Comparison of ENCODE assay signal across 11 cellular contexts in genomic region chrX:72554448-72555140, GRCh38. TPM values are rescaled to one million over a fixed set of nuclear protein-coding genes. Genes with fewer than 3 reads are reported as not detected.
DNase-seq lines count a peak whose midpoint lies in the region; ATAC-seq and TF ChIP-seq lines count a peak whose summit lies in the region.
"Had no signal": no experiment of that assay in that cellular context is flagged by ENCODE, and none has a peak within 500 bp of the region (broad histone marks: within the 10 kb centered on the region; RNA-seq: fewer than 3 reads in every experiment).

No MANE protein-coding gene starts in this region.

- intact Hi-C loops in mucosa of descending colon (cut with DNase I, micrococcal nuclease): no loop called here
- intact Hi-C loops in sciatic nerve (cut with DNase I): no loop called here

- peak; percentile 40 for ATAC-seq in mucosa of descending colon
- ATAC-seq in sciatic nerve: no peak
- no peak for ATAC-seq in HG02678 (IDR thresholded peaks at IDR 0.05; ENCODE audit: unreplicated experiment)
- no peak for ATAC-seq in GM21619 (IDR thresholded peaks at IDR 0.05; ENCODE audit: unreplicated experiment)
- ATAC-seq: activated CD8-positive, alpha-beta memory T cell treated with anti-CD3 and anti-CD28 coated beads, Interleukin-2, amount 10 ng/mL, durations not matched to agents 7 days and 5 days had no signal

- DNase-seq in NAMALWA (ENCODE audit: low spot score): peak; percentile 0
- peak; percentile 72 for DNase-seq in astrocyte of the hippocampus (ENCODE audit: low read depth, low spot score)
- peak in 2 of 3 donors; percentile 15 to 26 for DNase-seq in mucosa of descending colon
- no peak for DNase-seq in sciatic nerve (ENCODE audit: low spot score)
- DNase-seq in NCI-H774 (lab: John Stamatoyannopoulos, UW): no peak
- DNase-seq: activated CD8-positive, alpha-beta memory T cell treated with anti-CD3 and anti-CD28 coated beads, Interleukin-2, amount 10 ng/mL, durations not matched to agents 7 days and 5 days; central memory CD4-positive, alpha-beta T cell; NCI-H1092 treated with DMSO at 0.1 percent for 48 hours had no signal

- no peaks in the 10 kb centered on the region for H3K36me3 ChIP-seq in mucosa of descending colon (ENCODE audit: low read depth)

- no peak overlapping the region for H3K4me3 ChIP-seq in mucosa of descending colon

- H3K9me3 ChIP-seq in mucosa of descending colon: no peaks in the 10 kb centered on the region

- peak; percentile 18 for TF ChIP-seq CTCF in GM12873 (IDR thresholded peaks at IDR 0.05; ENCODE audit: insufficient read depth, low read depth, low read length, missing control alignments)
- no peak for TF ChIP-seq CTCF in mucosa of descending colon (IDR thresholded peaks at IDR 0.05)

- no peaks in the 10 kb centered on the region for H3K4me1 ChIP-seq in mucosa of descending colon (ENCODE audit: low read depth)

RNA-seq across cellular contexts. Expression of gene HDAC8, which starts 18.0 kb away (rescaled TPM):
- total RNA-seq in mucosa of descending colon (10 to 100 TPM; 24.4 to 29.4 (median 28.5) TPM), sciatic nerve (39.4 TPM)

Comparison
In these comparisons a context has a peak if more than half of its experiments do, and no peak if none do; other contexts are left out.
1. DNase-seq: peak in NAMALWA (single experiment), astrocyte of the hippocampus (single experiment) and mucosa of descending colon (2 of 3); none in sciatic nerve (single experiment) and NCI-H774 (single experiment).